Comparison of ENCODE assay signal across 8 cellular contexts in genomic region chr14:32252030-32252670, GRCh38. TPM values are rescaled to one million over a fixed set of nuclear protein-coding genes. Genes with fewer than 3 reads are reported as not detected.
DNase-seq lines count a peak whose midpoint lies in the region; ATAC-seq and TF ChIP-seq lines count a peak whose summit lies in the region.

No MANE protein-coding gene starts in this region.

- H3K36me3 ChIP-seq in IMR-90 (ENCODE audit: control insufficient read depth, insufficient read depth, low read length) (no peaks in the 10 kb centered on the region), neural cell (ENCODE audit: insufficient read depth, low read length) (no peaks in the 10 kb centered on the region)

- TF ChIP-seq EP300 in neural cell (conservative IDR thresholded peaks at IDR 0.05; ENCODE audit: poor library complexity, severe bottlenecking) = no peak

- peak overlapping the region; percentile 11; the same call in 1 of the 2 replicates for H3K18ac ChIP-seq in IMR-90 (ENCODE audit: low read depth, low read length)

- H3K23ac ChIP-seq in IMR-90 (ENCODE audit: low read depth, low read length) = no peak overlapping the region

- H2AFZ ChIP-seq in IMR-90 (replicated peaks; ENCODE audit: low read length, poor library complexity) (peak overlapping the region; percentile 48), neural cell (ENCODE audit: low read depth, low read length) (peak overlapping the region; percentile 28)

- intact Hi-C loops in IMR-90 (cut with micrococcal nuclease) = loop anchor here (1.0 to 10.0 kb wide), 7 partner anchors 179 to 887 kb away; no protein-coding TSS in a partner anchor

- 0 out of 2 replicates have a peak overlapping the region, but pooled peaks have one; percentile 49 for H2BK120ac ChIP-seq in IMR-90 (ENCODE audit: low read depth, low read length)

- H4K8ac ChIP-seq in IMR-90 (ENCODE audit: low read depth in 2 of 2, low read length in 2 of 2) = peak overlapping the region; percentile 23 to 78; a peak in 2 of 4 replicates

- H3F3A ChIP-seq in neural cell (ENCODE audit: insufficient read depth, low read length, poor library complexity, severe bottlenecking) = no peaks in the 10 kb centered on the region

- no peaks in the 10 kb centered on the region for H3K36me3 Mint-ChIP-seq in activated T-cell treated with anti-CD3 and anti-CD28 coated beads, Interleukin-2, amount 50 U/mL, for 72 hours (ENCODE audit: insufficient read depth in 2 of 2)

- dilution Hi-C loops in IMR-90 (cut with HindIII; ENCODE audit: low sequenced_read_pairs, unreplicated experiment) = no loop called here

- no peak overlapping the region for H2AK5ac ChIP-seq in IMR-90 (ENCODE audit: low read depth, low read length)

- H3K27me3 ChIP-seq in IMR-90 (ENCODE audit: control insufficient read depth, insufficient read depth, low read length) (0 out of 2 replicates have a peak, but pooled peaks cover 3% of the 10 kb centered on the region), neural cell (ENCODE audit: insufficient read depth, low read depth, low read length) (no peaks in the 10 kb centered on the region)

- H3K9me1 ChIP-seq in IMR-90 (ENCODE audit: insufficient read depth, low read length) = no peaks in the 10 kb centered on the region

- POLR2A ChIA-PET in IMR-90 (lab: Charles Lee; ENCODE audit: unreplicated experiment) = no interaction called here

- H4K5ac ChIP-seq in IMR-90 (ENCODE audit: low read depth, low read length) = no peak overlapping the region

- CTCF ChIA-PET in IMR-90 (lab: Yijun Ruan, JAX) = interaction anchor here (1.0 to 1.1 kb wide), 2 partner anchors 273 to 325 kb away, joined by 3 to 4 read pairs; no protein-coding TSS in a partner anchor

- H3K4ac ChIP-seq in IMR-90 (ENCODE audit: low read depth, low read length) = no peak overlapping the region

- TF ChIP-seq CTCF in IMR-90 (conservative IDR thresholded peaks at IDR 0.05; ENCODE audit: low read depth, low read length) (peak; percentile 94), fibroblast of pulmonary artery (IDR thresholded peaks at IDR 0.05; ENCODE audit: low read length, missing control alignments) (peak; percentile 93), neural cell (IDR thresholded peaks at IDR 0.05; ENCODE audit: poor library complexity, severe bottlenecking) (peak; percentile 88)

- no peak overlapping the region; the same call in 1 of the 2 replicates for H2BK20ac ChIP-seq in IMR-90 (ENCODE audit: low read depth, low read length)

- no peaks in the 10 kb centered on the region for H3K79me1 ChIP-seq in IMR-90 (ENCODE audit: low read depth in 1 of 2, low read length in 2 of 2)

- H3K9ac ChIP-seq in IMR-90 (ENCODE audit: low read depth, low read length) (no peak overlapping the region), neural cell (ENCODE audit: low read length) (no peak overlapping the region)

- H3K9me2 ChIP-seq in neural cell (ENCODE audit: insufficient read depth, low read length) = no peaks in the 10 kb centered on the region

- WGBS in IMR-90 (ENCODE audit: extremely low coverage in 2 of 2, insufficient read length in 1 of 2), 2 experiments = no CpG with 5 or more reads among the region's 3 CpGs

- H3K14ac ChIP-seq in IMR-90 (replicated peaks; ENCODE audit: low read depth, low read length) = no peak overlapping the region

- no peak overlapping the region for H4K91ac ChIP-seq in IMR-90 (ENCODE audit: insufficient read depth, low read depth, low read length)

- in situ Hi-C loops in IMR-90 (cut with MboI; ENCODE audit: low sequenced_read_pairs) = no loop called here

- peaks cover 2% of the 10 kb centered on the region; the same call in 1 of the 2 replicates for H3K4me1 ChIP-seq in IMR-90 (ENCODE audit: control insufficient read depth, insufficient read depth, low read length)

- no peaks in the 10 kb centered on the region for H3K79me2 ChIP-seq in neural cell (replicated peaks; ENCODE audit: insufficient read depth, low read length)

- no peaks in the 10 kb centered on the region for H4K20me1 ChIP-seq in IMR-90 (ENCODE audit: insufficient read depth, low read length)
- H4K20me1 ChIP-seq in neural cell (ENCODE audit: insufficient read depth) = no peaks in the 10 kb centered on the region

- no peaks in the 10 kb centered on the region for H3K4me1 Mint-ChIP-seq in activated T-cell treated with anti-CD3 and anti-CD28 coated beads, Interleukin-2, amount 50 U/mL, for 72 hours (ENCODE audit: low read depth)

- no TSS peak for BruUV-seq in IMR-90 (replicated peaks; lab: Mats Ljungman, UMichigan)

- no peak overlapping the region for H2AK9ac ChIP-seq in IMR-90 (replicated peaks; ENCODE audit: low read depth, low read length, poor library complexity)

- no peak overlapping the region for H3K27ac Mint-ChIP-seq in activated T-cell treated with anti-CD3 and anti-CD28 coated beads, Interleukin-2, amount 50 U/mL, for 72 hours

- H3K4me2 ChIP-seq in IMR-90 (ENCODE audit: low read depth, low read length) (peak overlapping the region; percentile 34; the same call in 1 of the 2 replicates), neural cell (ENCODE audit: low read length) (no peak overlapping the region)

- H3K4me3 ChIP-seq in IMR-90 (ENCODE audit: insufficient read depth, low read depth, low read length) (no peak overlapping the region), fibroblast of pulmonary artery (replicated peaks; ENCODE audit: low read depth, low read length) (no peak overlapping the region), neural cell (ENCODE audit: low read length) (no peak overlapping the region)

- no peaks in the 10 kb centered on the region for H3K27me3 Mint-ChIP-seq in activated T-cell treated with anti-CD3 and anti-CD28 coated beads, Interleukin-2, amount 50 U/mL, for 72 hours (ENCODE audit: low read depth)

- peak; percentile 83 for ATAC-seq in GM21576 (IDR thresholded peaks at IDR 0.05; ENCODE audit: unreplicated experiment)
- ATAC-seq in IMR-90 (ENCODE audit: low read depth) = peak; percentile 90
- peak; percentile 89 to 93 for ATAC-seq in activated T-cell treated with anti-CD3 and anti-CD28 coated beads, Interleukin-2, amount 50 U/mL, for 72 hours (replicated peaks in 1 of 2)

- TF ChIP-seq RAD21 in IMR-90 (IDR thresholded peaks at IDR 0.05; ENCODE audit: low read length) (peak; percentile 94), neural cell (conservative IDR thresholded peaks at IDR 0.05) (peak; percentile 91)

- H3K4me3 Mint-ChIP-seq in activated T-cell treated with anti-CD3 and anti-CD28 coated beads, Interleukin-2, amount 50 U/mL, for 72 hours = no peak overlapping the region

- H3K56ac ChIP-seq in IMR-90 (ENCODE audit: extremely low read depth, insufficient read depth, low read length) = no peak overlapping the region

- TF ChIP-seq POLR2A in IMR-90 (IDR thresholded peaks at IDR 0.05; ENCODE audit: low read depth, low read length) = peak; percentile 44; the same call in 1 of the 2 replicates

- H3K9me3 Mint-ChIP-seq in activated T-cell treated with anti-CD3 and anti-CD28 coated beads, Interleukin-2, amount 50 U/mL, for 72 hours = no peaks in the 10 kb centered on the region

- 0 out of 3 replicates have a peak overlapping the region, but pooled peaks have one; percentile 31 for H2BK15ac ChIP-seq in IMR-90 (ENCODE audit: low read depth, low read length)

- DNase-seq in DMS79 treated with DMSO at 0.1 percent for 48 hours (lab: John Stamatoyannopoulos, UW) = peak; percentile 80
- peak; percentile 75 for DNase-seq in IMR-90
- peak; percentile 48 for DNase-seq in NOMO-1 treated with DMSO at 0.1 percent for 48 hours (lab: John Stamatoyannopoulos, UW; ENCODE audit: unreplicated experiment)
- DNase-seq in activated T-cell treated with anti-CD3 and anti-CD28 coated beads, Interleukin-2, amount 50 U/mL, for 72 hours = peak; percentile 43 to 52
- DNase-seq in fibroblast of pulmonary artery (ENCODE audit: low read depth) = peak; percentile 84
- peak; percentile 67 for DNase-seq in ureter (ENCODE audit: low spot score)

- peak overlapping the region; percentile 8 for H2BK5ac ChIP-seq in IMR-90 (ENCODE audit: low read depth, low read length, poor library complexity, severe bottlenecking)

- H3K27ac ChIP-seq in IMR-90 (ENCODE audit: insufficient read depth, low read length) (no peak overlapping the region), neural cell (ENCODE audit: low read length) (no peak overlapping the region)

- H3K9me3 ChIP-seq in IMR-90 (ENCODE audit: control insufficient read depth, insufficient read depth, low read length) (no peaks in the 10 kb centered on the region), neural cell (ENCODE audit: low read length) (no peaks in the 10 kb centered on the region)

TF ChIP-seq in IMR-90, 13 proteins besides CTCF, POLR2A, EP300 and RAD21:
- peak; percentile 84 for TF ChIP-seq SMC3 (IDR thresholded peaks at IDR 0.05; ENCODE audit: low read depth, low read length)
- TF ChIP-seq CHD1 (IDR thresholded peaks at IDR 0.05; ENCODE audit: low read depth, low read length) = no peak

TF ChIP-seq in neural cell, 6 proteins besides CTCF, POLR2A, EP300 and RAD21:
- TF ChIP-seq POLR2AphosphoS5 (IDR thresholded peaks at IDR 0.05) (no peak), MXI1 (conservative IDR thresholded peaks at IDR 0.05; ENCODE audit: poor library complexity, severe bottlenecking) (no peak), SMC3 (conservative IDR thresholded peaks at IDR 0.05; ENCODE audit: poor library complexity) (peak; percentile 90)

RNA-seq across cellular contexts. Expression of gene RNU6-8, which starts 49.1 kb away (rescaled TPM):
- total RNA-seq in IMR-90 (2012; rRNA removed) (not detected in 2 replicates), ureter (not detected)
- polyA plus RNA-seq in IMR-90 (2012; rRNA removed) (not detected in 2 replicates), neural cell (not detected in 2 replicates)
- not detected in 2 replicates for polyA plus RNA-seq in IMR-90 (2012; cell fraction: cytosol; rRNA removed)
- polyA plus RNA-seq in IMR-90 (2012; cell fraction: nucleus; rRNA removed; ENCODE audit: low replicate concordance) = not detected in 2 replicates
- not detected for total RNA-seq in activated T-cell treated with anti-CD3 and anti-CD28 coated beads, Interleukin-2, amount 50 U/mL, for 72 hours
- not detected in 2 replicates for polyA minus RNA-seq in neural cell

RNA-seq across cellular contexts. Expression of gene RNU6-7, which starts 50.3 kb away (rescaled TPM):
- not detected in 2 replicates for total RNA-seq in IMR-90 (2012; rRNA removed)
- polyA plus RNA-seq in IMR-90 (2012; rRNA removed) = not detected in 2 replicates
- not detected in 2 replicates for polyA plus RNA-seq in IMR-90 (2012; cell fraction: cytosol; rRNA removed)
- not detected in 2 replicates for polyA plus RNA-seq in IMR-90 (2012; cell fraction: nucleus; rRNA removed; ENCODE audit: low replicate concordance)
- not detected for total RNA-seq in activated T-cell treated with anti-CD3 and anti-CD28 coated beads, Interleukin-2, amount 50 U/mL, for 72 hours
- not detected in 2 replicates for polyA plus RNA-seq in neural cell
- not detected in 2 replicates for polyA minus RNA-seq in neural cell
- total RNA-seq in ureter = not detected
